In the genomic region with DNA sequence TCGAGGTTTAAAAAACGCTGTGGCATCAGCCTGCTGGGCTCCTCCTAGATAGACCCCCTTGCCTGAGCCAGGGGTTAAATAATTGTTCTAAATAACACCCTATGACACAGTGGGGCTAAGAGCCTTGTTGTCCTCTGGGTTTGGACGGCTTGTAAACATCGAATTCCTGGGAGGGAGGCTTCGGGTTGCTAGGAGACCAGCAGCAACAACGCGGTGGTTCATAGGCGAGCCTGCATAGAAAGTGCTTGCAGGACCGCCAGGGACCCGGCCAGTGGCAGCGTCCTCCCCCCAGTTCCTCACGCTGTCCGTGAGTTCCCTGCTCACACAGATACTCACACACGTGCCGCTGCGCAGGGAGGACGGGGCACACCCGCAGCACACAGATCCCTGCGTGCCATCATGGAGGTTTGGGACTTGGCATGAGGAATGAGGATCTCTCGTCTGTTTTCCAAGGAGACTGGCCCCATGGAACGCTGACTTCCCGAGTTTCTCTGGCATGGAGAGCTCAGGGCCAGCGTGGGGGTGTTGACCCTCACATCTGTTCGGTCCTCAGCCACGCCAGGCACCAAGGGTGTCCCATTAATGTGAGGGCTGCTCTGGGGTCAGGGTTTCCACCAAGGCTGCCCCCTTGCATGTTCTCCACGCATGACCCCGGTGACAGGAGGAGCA, we compare ENCODE assay signal across 27 cellular contexts. TPM values are rescaled to one million over a fixed set of nuclear protein-coding genes. Genes with fewer than 3 reads are reported as not detected.
DNase-seq lines count a peak whose midpoint lies in the region; ATAC-seq, FAIRE-seq and TF ChIP-seq lines count a peak whose summit lies in the region.
"Had no signal": no experiment of that assay in that cellular context is flagged by ENCODE, and none has a peak within 500 bp of the region (broad histone marks: within the 10 kb centered on the region; RNA-seq: fewer than 3 reads in every experiment).

No MANE protein-coding gene starts in this region.

- TF ChIP-seq RAD21 in K562 (CRISPR knock-in tag; conservative IDR thresholded peaks at IDR 0.05 in 1 of 2, IDR thresholded peaks at IDR 0.05 in 1 of 2): no peak

- ATAC-seq in K562 (no peak), GM19397 (IDR thresholded peaks at IDR 0.05; ENCODE audit: unreplicated experiment) (no peak), GM21576 (IDR thresholded peaks at IDR 0.05; ENCODE audit: unreplicated experiment) (no peak)

- H2AFZ ChIP-seq in K562 (ENCODE audit: low read depth, low read length): no peak overlapping the region

- no peaks in the 10 kb centered on the region for H3K27me3 ChIP-seq in BLaER1
- peaks cover 8 to 73% of the 10 kb centered on the region in 2 experiments; a peak in 3 of 5 replicates for H3K27me3 ChIP-seq in K562 (ENCODE audit: control insufficient read depth in 2 of 2, insufficient read depth in 2 of 2, low read length in 2 of 2)
- H3K27me3 ChIP-seq: tibial nerve had no signal

- H3K9me1 ChIP-seq in K562 (ENCODE audit: control insufficient read depth, insufficient read depth, low read length): no peaks in the 10 kb centered on the region

- CTCF ChIA-PET in K562 (lab: Yijun Ruan, JAX; ENCODE audit: low intra/inter-chr PET ratio): no interaction called here

- H3K27ac Mint-ChIP-seq in neural crest cell (ENCODE audit: unreplicated experiment): no peak overlapping the region
- H3K27ac Mint-ChIP-seq: HFFc6; mesothelial cell of epicardium; naive thymus-derived CD4-positive, alpha-beta T cell; T-helper 1 cell treated with Interleukin-12 subunit alpha and Interleukin-12 subunit beta and Interleukin-4 antibody, amounts not matched to agents 30 μg/mL and 1 μg/mL, for 36 hours had no signal

- DNase-seq in HT-29 (ENCODE audit: low spot score) (peak; percentile 24), K562 (ENCODE audit: extremely low read depth in 1 of 4, low spot score in 3 of 4) (no peak), neural crest cell (ENCODE audit: low read depth, low spot score) (peak; percentile 53), cerebellar nuclear complex (lab: John Stamatoyannopoulos, UW) (no peak)
- DNase-seq: ACHN; activated CD4-positive, CD25-positive, alpha-beta regulatory T cell treated with anti-CD3 and anti-CD28 coated beads, Interleukin-2, amount 50 U/mL, for 72 hours; activated gamma-delta T cell treated with Interleukin-2 at 50 U/mL for 16 hours; activated T-cell treated with anti-CD3 and anti-CD28 coated beads, Interleukin-2, amount 50 U/mL, for 1 hour; dermis blood vessel endothelial cell; DMS79; HFFc6; Kasumi-1; left ventricle myocardium inferior; naive thymus-derived CD4-positive, alpha-beta T cell; NCI-H187 treated with DMSO at 0.1 percent for 48 hours; NCI-H82; stimulated activated CD4-positive, alpha-beta T cell treated with anti-CD3 and anti-CD28 coated beads, Interleukin-2, amount 100 ng/mL, for 24 hours had no signal

- H3K4me2 ChIP-seq in BLaER1 (peak overlapping the region; percentile 98), K562 (ENCODE audit: insufficient read depth, low read length) (no peak overlapping the region)

- BruUV-seq in K562 (replicated peaks; lab: Mats Ljungman, UMichigan): no TSS peak

- H3K4me3 ChIP-seq in BLaER1 (no peak overlapping the region), K562 (no peak overlapping the region)
- H3K4me3 ChIP-seq: left ventricle myocardium inferior, SK-N-MC, stomach, tibial nerve had no signal

- in situ Hi-C loops in K562 (cut with MboI): no loop called here

- H4K20me1 ChIP-seq in BLaER1: no peaks in the 10 kb centered on the region
- peaks cover 4% of the 10 kb centered on the region; the same call in 1 of the 2 replicates for H4K20me1 ChIP-seq in K562 (replicated peaks; ENCODE audit: control insufficient read depth, insufficient read depth, low read length)

- H3K79me2 ChIP-seq in K562 (ENCODE audit: control insufficient read depth, insufficient read depth, low read length): no peaks in the 10 kb centered on the region

- 0 out of 2 replicates have a peak overlapping the region, but pooled peaks have one; percentile 90 for H3K27ac ChIP-seq in BLaER1
- H3K27ac ChIP-seq in K562 (ENCODE audit: extremely low read depth, low read depth, low read length): no peak overlapping the region
- H3K27ac ChIP-seq: HL-60, left ventricle myocardium inferior, SK-N-MC, stomach had no signal

- TF ChIP-seq POLR2A in K562 (conservative IDR thresholded peaks at IDR 0.05): no peak

- intact Hi-C loops in K562 (cut with micrococcal nuclease): no loop called here

- no peaks in the 10 kb centered on the region for H3K36me3 Mint-ChIP-seq in neural crest cell (ENCODE audit: low read depth)
- H3K36me3 Mint-ChIP-seq: mesothelial cell of epicardium; naive thymus-derived CD4-positive, alpha-beta T cell had no signal

- TF ChIP-seq CTCF in K562 (IDR thresholded peaks at IDR 0.05 in 2 of 3, conservative IDR thresholded peaks at IDR 0.05 in 1 of 3; ENCODE audit: insufficient read depth in 2 of 3, low read depth in 1 of 3, low read length in 3 of 3) (no peak), neural crest cell (conservative IDR thresholded peaks at IDR 0.05) (no peak)

- H3K9me3 ChIP-seq in BLaER1: no peaks in the 10 kb centered on the region; the same call in 1 of the 2 replicates
- no peaks in the 10 kb centered on the region for H3K9me3 ChIP-seq in K562 (replicated peaks; ENCODE audit: control insufficient read depth, insufficient read depth, low read depth, low read length)

- peak overlapping the region; percentile 73 for H3K4me3 Mint-ChIP-seq in neural crest cell
- H3K4me3 Mint-ChIP-seq: central memory CD8-positive, alpha-beta T cell; HFFc6; mesothelial cell of epicardium; naive thymus-derived CD4-positive, alpha-beta T cell; T-helper 1 cell treated with Interleukin-12 subunit alpha and Interleukin-12 subunit beta and Interleukin-4 antibody, amounts not matched to agents 30 μg/mL and 1 μg/mL, for 36 hours had no signal

- POLR2A ChIA-PET in K562 (lab: Yijun Ruan, JAX): no interaction called here

- H3K9ac ChIP-seq in BLaER1 (no peak overlapping the region), K562 (ENCODE audit: insufficient read depth in 1 of 2, low read depth in 2 of 2, low read length in 2 of 2) (no peak overlapping the region)

- peaks cover 88% of the 10 kb centered on the region for H3K27me3 Mint-ChIP-seq in neural crest cell (ENCODE audit: low read depth)

- peaks cover 65% of the 10 kb centered on the region for H3K4me1 ChIP-seq in BLaER1
- H3K4me1 ChIP-seq in K562 (replicated peaks in 1 of 2; ENCODE audit: control insufficient read depth in 2 of 2, insufficient read depth in 2 of 2, low read length in 2 of 2): no peaks in the 10 kb centered on the region
- H3K4me1 ChIP-seq: left ventricle myocardium inferior, stomach, tibial nerve had no signal

- WGBS in K562 (ENCODE audit: insufficient coverage, low coverage, missing lambda C conversion rate): under 1% methylated on average over 27 of the region's 27 CpGs

- no peak for TF ChIP-seq EP300 in K562 (IDR thresholded peaks at IDR 0.05; ENCODE audit: low read length)

- H3K9me3 Mint-ChIP-seq in neural crest cell: no peaks in the 10 kb centered on the region
- H3K9me3 Mint-ChIP-seq: central memory CD8-positive, alpha-beta T cell; mesothelial cell of epicardium; T-helper 1 cell treated with Interleukin-12 subunit alpha and Interleukin-12 subunit beta and Interleukin-4 antibody, amounts not matched to agents 30 μg/mL and 1 μg/mL, for 36 hours had no signal

- H3K4me1 Mint-ChIP-seq in neural crest cell: peaks cover 16% of the 10 kb centered on the region
- H3K4me1 Mint-ChIP-seq: central memory CD8-positive, alpha-beta T cell; mesothelial cell of epicardium; naive thymus-derived CD4-positive, alpha-beta T cell had no signal

- FAIRE-seq in K562 (lab: Jason Lieb, UNC): no peak

- H3K36me3 ChIP-seq in BLaER1: no peaks in the 10 kb centered on the region
- no peaks in the 10 kb centered on the region for H3K36me3 ChIP-seq in K562 (ENCODE audit: control insufficient read depth, insufficient read depth, low read length)
- H3K36me3 ChIP-seq: left ventricle myocardium inferior, stomach had no signal

TF ChIP-seq in K562, 482 proteins besides CTCF, POLR2A, EP300 and RAD21:
- TF ChIP-seq RFX1 (IDR thresholded peaks at IDR 0.05) (peak; percentile 47), TAL1 (IDR thresholded peaks at IDR 0.05) (no peak)

RNA-seq across cellular contexts. Expression of a gene that starts 9.4 kb away (rescaled TPM):
- total RNA-seq in HT-29 (2014; rRNA removed; shearing (Covaris generic)): not detected in 2 replicates
- total RNA-seq in K562 (2011; cell fraction: chromatin; rRNA removed; ENCODE audit: low replicate concordance): not detected in 2 replicates
- total RNA-seq in K562 (2011; cell fraction: nucleolus; rRNA removed): not detected in 2 replicates
- total RNA-seq in K562 (2011; cell fraction: nucleoplasm; rRNA removed): not detected in 2 replicates
- total RNA-seq in K562 (2014; rRNA removed) (not detected in 2 replicates), K562 (2014; rRNA removed; fragmentation: Illumina TruSeq; extraction: Trizol) (not detected in 2 replicates), K562 (2015; rRNA removed; fragmentation: Illumina TruSeq; extraction: Trizol) (not detected in 2 replicates), K562 (2021) (0.07 TPM in 1 of 2 replicates, not detected in the other), neural crest cell (15.9 and 16.3 TPM in 2 replicates)
- polyA plus RNA-seq in K562 (2011; rRNA removed) (not detected in 2 replicates), K562 (2014; fragmentation: Illumina TruSeq; extraction: Trizol) (not detected in 2 replicates), K562 (2014; fragmentation: Nextera tagmentation; extraction: Ambion mirVana) (not detected), K562 (2014; rRNA removed) (not detected in 2 replicates)
- not detected in 2 replicates for polyA plus RNA-seq in K562 (2011; cell fraction: cytosol; rRNA removed)
- not detected in 2 replicates for polyA plus RNA-seq in K562 (2011; cell fraction: nucleus; rRNA removed)
- not detected in 2 replicates for polyA plus RNA-seq in K562 (2012)
- not detected in 2 replicates for polyA minus RNA-seq in K562 (2011; rRNA and poly(A)+ RNA removed)
- polyA minus RNA-seq in K562 (2011; cell fraction: cytosol; rRNA and poly(A)+ RNA removed): not detected in 2 replicates
- polyA minus RNA-seq in K562 (2011; cell fraction: nucleus; rRNA and poly(A)+ RNA removed): not detected in 2 replicates
- total RNA-seq: HFFc6 had no signal
- polyA plus RNA-seq: naive thymus-derived CD4-positive, alpha-beta T cell had no signal

Comparison
In these comparisons a context has a peak if more than half of its experiments do, and no peak if none do; other contexts are left out.
1. DNase-seq: peak in HT-29 (single experiment) and neural crest cell (single experiment); none in K562 (0 of 4) and cerebellar nuclear complex (0 of 2).
2. RNA of a gene that starts 9.4 kb away (total RNA-seq): 15.9 to 16.3 TPM in neural crest cell; not detected in HT-29 and 0.07 TPM in K562; every median in the first group is over 10 times any median in the second.